8 cellular contexts compared by ENCODE assay signal in genomic region chr1:153566414-153567371, GRCh38. TPM values are rescaled to one million over a fixed set of nuclear protein-coding genes. Genes with fewer than 3 reads are reported as not detected.
DNase-seq lines count a peak whose midpoint lies in the region; ATAC-seq and TF ChIP-seq lines count a peak whose summit lies in the region.

No MANE protein-coding gene starts in this region.

- H3K4me1 ChIP-seq in HUES48 (ENCODE audit: control insufficient read depth, insufficient read depth, low read length), result peaks cover 31% of the 10 kb centered on the region
- H3K4me1 ChIP-seq in foreskin keratinocyte, result peaks cover 9% of the 10 kb centered on the region
- H3K4me1 ChIP-seq in suprapubic skin, result peaks cover 59% of the 10 kb centered on the region

- H3K36me3 ChIP-seq in HUES48 (ENCODE audit: control insufficient read depth, insufficient read depth, low read length), result no peaks in the 10 kb centered on the region
- H3K36me3 ChIP-seq in suprapubic skin, result no peaks in the 10 kb centered on the region

- peak; percentile 87 for DNase-seq in DMS79 treated with DMSO at 0.1 percent for 48 hours (lab: John Stamatoyannopoulos, UW)
- DNase-seq in SK-MEL-5 (ENCODE audit: low read depth, low spot score), result peak; percentile 97
- DNase-seq in activated naive CD4-positive, alpha-beta T cell treated with Interleukin-2 at 50 U/mL for 16 hours, result peak; percentile 89
- DNase-seq in foreskin keratinocyte, result peak; percentile 97
- DNase-seq in occipital lobe (lab: John Stamatoyannopoulos, UW), result peak; percentile 73
- DNase-seq in suprapubic skin (ENCODE audit: low spot score in 2 of 2), result peak; percentile 98 to 99

- ATAC-seq in foreskin keratinocyte (peak; percentile 62), HG03342 (IDR thresholded peaks at IDR 0.05; ENCODE audit: unreplicated experiment) (no peak)

- WGBS in suprapubic skin, result 53% methylated on average over 9 of the region's 16 CpGs

- peak overlapping the region; percentile 11; the same call in 1 of the 2 replicates for H3K9ac ChIP-seq in HUES48 (ENCODE audit: low read depth, low read length)

- no peaks in the 10 kb centered on the region for H3K27me3 ChIP-seq in HUES48 (ENCODE audit: control insufficient read depth, insufficient read depth, low read length)
- H3K27me3 ChIP-seq in foreskin keratinocyte, result no peaks in the 10 kb centered on the region
- no peaks in the 10 kb centered on the region for H3K27me3 ChIP-seq in suprapubic skin

- TF ChIP-seq EP300 in suprapubic skin (IDR thresholded peaks at IDR 0.05), result peak; percentile 30

- H3K9me3 ChIP-seq in HUES48 (ENCODE audit: control insufficient read depth, insufficient read depth, low read length) (no peaks in the 10 kb centered on the region), suprapubic skin (no peaks in the 10 kb centered on the region)

- H3K27ac ChIP-seq in HUES48 (ENCODE audit: low read depth, low read length) (peak overlapping the region; percentile 71), foreskin keratinocyte (peak overlapping the region; percentile 99), suprapubic skin (peak overlapping the region; percentile 99)

- in situ Hi-C loops in SK-MEL-5 (cut with HindIII; ENCODE audit: low pct_unique_long_range_greater_than_20kb, low sequenced_read_pairs), result no loop called here

- peak; percentile 18 for TF ChIP-seq CTCF in foreskin keratinocyte (conservative IDR thresholded peaks at IDR 0.05)
- no peak for TF ChIP-seq CTCF in suprapubic skin (IDR thresholded peaks at IDR 0.05)

- TF ChIP-seq POLR2A in suprapubic skin (IDR thresholded peaks at IDR 0.05), result no peak

- H3K4me3 ChIP-seq in HUES48 (ENCODE audit: low read depth, low read length) (no peak overlapping the region), suprapubic skin (peak overlapping the region; percentile 29)

RNA-seq across cellular contexts. Expression of gene S100A2, which starts 1.0 kb away (rescaled TPM):
- total RNA-seq in SK-MEL-5 (2014; rRNA removed; shearing (Covaris generic)), result 0.24 and 2.2 TPM in 2 replicates
- 1.2 and 1.5 TPM in 2 replicates for polyA plus RNA-seq in SK-MEL-5 (2015; cell fraction: cytosol; rRNA removed)
- 0.28 and 1.6 TPM in 2 replicates for polyA plus RNA-seq in SK-MEL-5 (2015; cell fraction: nucleus; rRNA removed)
- 19,361 and 22,376 TPM in 2 replicates for total RNA-seq in foreskin keratinocyte
- 28,573 and 30,723 TPM in 2 replicates for polyA plus RNA-seq in foreskin keratinocyte
- total RNA-seq in occipital lobe, result not detected
- 100 to 1,000 TPM; 127 to 519 (median 267) TPM for total RNA-seq in suprapubic skin

RNA-seq across cellular contexts. Expression of gene S100A3, which starts 17.6 kb away (rescaled TPM):
- 0.63 TPM in 1 of 2 replicates, not detected in the other for total RNA-seq in SK-MEL-5 (2014; rRNA removed; shearing (Covaris generic))
- 0.62 and 3.8 TPM in 2 replicates for polyA plus RNA-seq in SK-MEL-5 (2015; cell fraction: cytosol; rRNA removed)
- not detected in 2 replicates for polyA plus RNA-seq in SK-MEL-5 (2015; cell fraction: nucleus; rRNA removed)
- 14.3 and 18.5 TPM in 2 replicates for total RNA-seq in foreskin keratinocyte
- polyA plus RNA-seq in foreskin keratinocyte, result 21.4 and 29.0 TPM in 2 replicates
- total RNA-seq in occipital lobe, result not detected
- total RNA-seq in suprapubic skin, result 100 to 1,000 TPM in 1 of 4 donors, 10 to 100 TPM in 2, not detected in 1; 42.6 to 342 (median 88.0) TPM

RNA-seq across cellular contexts. Expression of gene S100A4, which starts 21.1 kb away (rescaled TPM):
- total RNA-seq in SK-MEL-5 (2014; rRNA removed; shearing (Covaris generic)), result 0.51 TPM in 1 of 2 replicates, not detected in the other
- 1.8 TPM in 1 of 2 replicates, not detected in the other for polyA plus RNA-seq in SK-MEL-5 (2015; cell fraction: cytosol; rRNA removed)
- not detected in 2 replicates for polyA plus RNA-seq in SK-MEL-5 (2015; cell fraction: nucleus; rRNA removed)
- total RNA-seq in foreskin keratinocyte, result 12.1 and 23.7 TPM in 2 replicates
- polyA plus RNA-seq in foreskin keratinocyte, result 22.8 and 43.2 TPM in 2 replicates
- total RNA-seq in occipital lobe, result 0.62 TPM
- 100 to 1,000 TPM in 3 of 4 donors, 10 to 100 TPM in 1; 89.3 to 229 (median 175) TPM for total RNA-seq in suprapubic skin

RNA-seq across cellular contexts. Expression of gene S100A5, which starts 26.0 kb away (rescaled TPM):
- not detected in 2 replicates for total RNA-seq in SK-MEL-5 (2014; rRNA removed; shearing (Covaris generic))
- polyA plus RNA-seq in SK-MEL-5 (2015; cell fraction: cytosol; rRNA removed), result not detected in 2 replicates
- not detected in 2 replicates for polyA plus RNA-seq in SK-MEL-5 (2015; cell fraction: nucleus; rRNA removed)
- total RNA-seq in foreskin keratinocyte (0.27 TPM in 1 of 2 replicates, not detected in the other), occipital lobe (not detected), suprapubic skin (not detected)
- polyA plus RNA-seq in foreskin keratinocyte, result 0.50 and 0.73 TPM in 2 replicates

RNA-seq across cellular contexts. Expression of gene S100A6, which starts 30.9 kb away (rescaled TPM):
- total RNA-seq in SK-MEL-5 (2014; rRNA removed; shearing (Covaris generic)), result 185 and 198 TPM in 2 replicates
- polyA plus RNA-seq in SK-MEL-5 (2015; cell fraction: cytosol; rRNA removed), result 226 and 252 TPM in 2 replicates
- polyA plus RNA-seq in SK-MEL-5 (2015; cell fraction: nucleus; rRNA removed), result 15.0 and 37.2 TPM in 2 replicates
- total RNA-seq in foreskin keratinocyte (3,644 and 4,242 TPM in 2 replicates), occipital lobe (9.2 TPM), suprapubic skin (100 to 1,000 TPM; 135 to 264 (median 241) TPM)
- polyA plus RNA-seq in foreskin keratinocyte, result 6,268 and 7,449 TPM in 2 replicates

Comparison
In these comparisons a context has a peak if more than half of its experiments do, and no peak if none do; other contexts are left out.
1. RNA of gene S100A2, which starts 1.0 kb away (total RNA-seq): 19,361 to 22,376 TPM in foreskin keratinocyte and 127 to 519 TPM in suprapubic skin; not detected in occipital lobe (single experiment) and 0.24 to 2.2 TPM in SK-MEL-5; every median in the first group is over 10 times any median in the second.
2. Peak in every context shown above with its lines, with median percentiles within 50 percentile points of each other: DNase-seq and H3K27ac ChIP-seq.